In the genomic region with DNA sequence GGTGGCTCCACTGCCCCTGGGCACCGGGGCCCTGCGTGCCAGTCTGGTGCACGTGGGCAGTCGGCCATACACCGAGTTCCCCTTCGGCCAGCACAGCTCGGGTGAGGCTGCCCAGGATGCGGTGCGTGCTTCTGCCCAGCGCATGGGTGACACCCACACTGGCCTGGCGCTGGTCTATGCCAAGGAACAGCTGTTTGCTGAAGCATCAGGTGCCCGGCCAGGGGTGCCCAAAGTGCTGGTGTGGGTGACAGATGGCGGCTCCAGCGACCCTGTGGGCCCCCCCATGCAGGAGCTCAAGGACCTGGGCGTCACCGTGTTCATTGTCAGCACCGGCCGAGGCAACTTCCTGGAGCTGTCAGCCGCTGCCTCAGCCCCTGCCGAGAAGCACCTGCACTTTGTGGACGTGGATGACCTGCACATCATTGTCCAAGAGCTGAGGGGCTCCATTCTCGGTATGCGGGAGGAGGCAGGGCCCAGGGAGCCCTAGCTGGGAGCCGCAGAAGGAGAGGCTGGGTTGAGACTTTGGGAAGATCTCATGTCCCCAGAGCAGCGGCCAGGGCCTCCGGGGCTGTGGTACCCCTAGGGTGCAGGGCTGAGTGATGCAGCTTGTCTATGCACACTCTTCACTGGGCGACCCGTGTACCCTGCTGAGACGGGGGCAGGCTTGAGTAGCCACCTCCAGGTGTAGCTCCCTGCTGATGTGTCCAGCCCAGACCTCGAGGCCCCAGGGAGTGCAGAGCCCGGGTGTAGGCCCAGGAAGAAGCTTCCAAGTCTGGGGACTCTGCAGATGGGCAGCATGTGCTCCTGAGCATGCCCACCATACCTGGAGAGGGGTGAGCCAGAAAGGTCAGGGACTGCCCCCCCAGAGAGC, we compare ENCODE assay signal across 1 cellular context.
TF ChIP-seq lines count a peak whose summit lies in the region.

No MANE protein-coding gene starts in this region.

TF ChIP-seq in HepG2, 621 proteins besides CTCF, POLR2A, EP300 and RAD21 (continued from another document):
- TF ChIP-seq PRMT3 (CRISPR knock-in tag; IDR thresholded peaks at IDR 0.05; ENCODE audit: borderline replicate concordance, low read depth), result 0 out of 2 replicates have a peak, but pooled peaks have one; percentile 29
- TF ChIP-seq RBFOX2 (IDR thresholded peaks at IDR 0.05; ENCODE audit: low read depth, low read length), result peak; percentile 60; the same call in 1 of the 2 replicates
- 0 out of 2 replicates have a peak, but pooled peaks have one; percentile 30 for TF ChIP-seq ZNF550 (CRISPR knock-in tag; IDR thresholded peaks at IDR 0.05; ENCODE audit: borderline replicate concordance)
- TF ChIP-seq, protein P1, sequence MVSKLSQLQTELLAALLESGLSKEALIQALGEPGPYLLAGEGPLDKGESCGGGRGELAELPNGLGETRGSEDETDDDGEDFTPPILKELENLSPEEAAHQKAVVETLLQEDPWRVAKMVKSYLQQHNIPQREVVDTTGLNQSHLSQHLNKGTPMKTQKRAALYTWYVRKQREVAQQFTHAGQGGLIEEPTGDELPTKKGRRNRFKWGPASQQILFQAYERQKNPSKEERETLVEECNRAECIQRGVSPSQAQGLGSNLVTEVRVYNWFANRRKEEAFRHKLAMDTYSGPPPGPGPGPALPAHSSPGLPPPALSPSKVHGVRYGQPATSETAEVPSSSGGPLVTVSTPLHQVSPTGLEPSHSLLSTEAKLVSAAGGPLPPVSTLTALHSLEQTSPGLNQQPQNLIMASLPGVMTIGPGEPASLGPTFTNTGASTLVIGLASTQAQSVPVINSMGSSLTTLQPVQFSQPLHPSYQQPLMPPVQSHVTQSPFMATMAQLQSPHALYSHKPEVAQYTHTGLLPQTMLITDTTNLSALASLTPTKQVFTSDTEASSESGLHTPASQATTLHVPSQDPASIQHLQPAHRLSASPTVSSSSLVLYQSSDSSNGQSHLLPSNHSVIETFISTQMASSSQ (IDR thresholded peaks at IDR 0.05; ENCODE audit: low read depth), result no peak
- TF ChIP-seq, protein P1 (CRISPR knock-in tag; IDR thresholded peaks at IDR 0.05; ENCODE audit: borderline replicate concordance), result no peak
- no peak for TF ChIP-seq MBNL3 (CRISPR knock-in tag; conservative IDR thresholded peaks at IDR 0.05)
- TF ChIP-seq NR1H2 (CRISPR knock-in tag; IDR thresholded peaks at IDR 0.05; ENCODE audit: borderline replicate concordance, low read depth), result 0 out of 2 replicates have a peak, but pooled peaks have one; percentile 36
- no peak for TF ChIP-seq ZFP82 (CRISPR knock-in tag; IDR thresholded peaks at IDR 0.05; ENCODE audit: borderline replicate concordance)
- peak; percentile 30 for TF ChIP-seq SRSF1 (optimal IDR thresholded peaks at IDR 0.05; ENCODE audit: low read depth, low read length)
- no peak for TF ChIP-seq SP140L (CRISPR knock-in tag; IDR thresholded peaks at IDR 0.05; ENCODE audit: borderline replicate concordance)
- TF ChIP-seq ZNF441 (CRISPR knock-in tag; IDR thresholded peaks at IDR 0.05; ENCODE audit: borderline replicate concordance), result no peak
- no peak for TF ChIP-seq ZNF766 (CRISPR knock-in tag; IDR thresholded peaks at IDR 0.05; ENCODE audit: borderline replicate concordance)
- TF ChIP-seq, protein P2, sequence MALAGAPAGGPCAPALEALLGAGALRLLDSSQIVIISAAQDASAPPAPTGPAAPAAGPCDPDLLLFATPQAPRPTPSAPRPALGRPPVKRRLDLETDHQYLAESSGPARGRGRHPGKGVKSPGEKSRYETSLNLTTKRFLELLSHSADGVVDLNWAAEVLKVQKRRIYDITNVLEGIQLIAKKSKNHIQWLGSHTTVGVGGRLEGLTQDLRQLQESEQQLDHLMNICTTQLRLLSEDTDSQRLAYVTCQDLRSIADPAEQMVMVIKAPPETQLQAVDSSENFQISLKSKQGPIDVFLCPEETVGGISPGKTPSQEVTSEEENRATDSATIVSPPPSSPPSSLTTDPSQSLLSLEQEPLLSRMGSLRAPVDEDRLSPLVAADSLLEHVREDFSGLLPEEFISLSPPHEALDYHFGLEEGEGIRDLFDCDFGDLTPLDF (CRISPR knock-in tag; IDR thresholded peaks at IDR 0.05), result no peak
- TF ChIP-seq ZNF253 (CRISPR knock-in tag; IDR thresholded peaks at IDR 0.05; ENCODE audit: borderline replicate concordance), result peak; percentile 75; the same call in 1 of the 2 replicates
- no peak for TF ChIP-seq ATAD3A (CRISPR knock-in tag; IDR thresholded peaks at IDR 0.05)
- 0 out of 2 replicates have a peak, but pooled peaks have one; percentile 28 for TF ChIP-seq JUND (CRISPR knock-in tag; IDR thresholded peaks at IDR 0.05)
- peak; percentile 52 for TF ChIP-seq AGO2 (optimal IDR thresholded peaks at IDR 0.05; ENCODE audit: low read depth, low read length)
- peak; percentile 97 for TF ChIP-seq HNRNPL (IDR thresholded peaks at IDR 0.05; ENCODE audit: low read depth, low read length)
- TF ChIP-seq ARID2 (CRISPR knock-in tag; IDR thresholded peaks at IDR 0.05; ENCODE audit: borderline replicate concordance), result 0 out of 2 replicates have a peak, but pooled peaks have one; percentile 9
- TF ChIP-seq ZNF343 (CRISPR knock-in tag; IDR thresholded peaks at IDR 0.05), result no peak
- no peak for TF ChIP-seq ZNF260 (CRISPR knock-in tag; IDR thresholded peaks at IDR 0.05; ENCODE audit: borderline replicate concordance, low read depth)
- TF ChIP-seq ZNF687 (CRISPR knock-in tag; IDR thresholded peaks at IDR 0.05), result peak; percentile 66; the same call in 1 of the 2 replicates
- TF ChIP-seq ZNF709 (CRISPR knock-in tag; IDR thresholded peaks at IDR 0.05), result 0 out of 2 replicates have a peak, but pooled peaks have one; percentile 27
